Comparison of ENCODE assay signal across 2 cellular contexts in the genomic region with DNA sequence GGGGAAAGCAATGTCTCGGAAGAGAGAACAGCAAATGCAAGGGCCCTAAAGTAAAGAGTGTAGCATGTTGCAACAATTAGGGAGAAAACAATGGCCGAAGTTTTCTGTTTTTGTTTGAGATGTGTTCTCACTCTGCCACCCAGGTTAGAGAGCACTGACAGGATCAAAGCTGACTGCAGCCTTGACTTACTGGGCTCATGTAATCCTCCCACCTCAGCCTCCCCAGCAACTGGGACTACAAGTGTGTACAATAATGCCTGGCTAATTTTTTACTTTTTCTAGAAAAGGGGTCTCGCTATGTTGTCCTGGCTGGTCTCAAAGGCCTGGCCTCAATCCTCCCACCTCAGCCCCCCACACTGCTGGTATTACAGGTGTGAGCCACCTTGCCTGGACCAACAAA.
TF ChIP-seq lines count a peak whose summit lies in the region.

No MANE protein-coding gene starts in this region.

TF ChIP-seq in SK-N-SH treated with all-trans-retinoic acid at 6 μM for 48 hours, 23 proteins besides CTCF, POLR2A, EP300 and RAD21:
- TF ChIP-seq, protein P1, sequence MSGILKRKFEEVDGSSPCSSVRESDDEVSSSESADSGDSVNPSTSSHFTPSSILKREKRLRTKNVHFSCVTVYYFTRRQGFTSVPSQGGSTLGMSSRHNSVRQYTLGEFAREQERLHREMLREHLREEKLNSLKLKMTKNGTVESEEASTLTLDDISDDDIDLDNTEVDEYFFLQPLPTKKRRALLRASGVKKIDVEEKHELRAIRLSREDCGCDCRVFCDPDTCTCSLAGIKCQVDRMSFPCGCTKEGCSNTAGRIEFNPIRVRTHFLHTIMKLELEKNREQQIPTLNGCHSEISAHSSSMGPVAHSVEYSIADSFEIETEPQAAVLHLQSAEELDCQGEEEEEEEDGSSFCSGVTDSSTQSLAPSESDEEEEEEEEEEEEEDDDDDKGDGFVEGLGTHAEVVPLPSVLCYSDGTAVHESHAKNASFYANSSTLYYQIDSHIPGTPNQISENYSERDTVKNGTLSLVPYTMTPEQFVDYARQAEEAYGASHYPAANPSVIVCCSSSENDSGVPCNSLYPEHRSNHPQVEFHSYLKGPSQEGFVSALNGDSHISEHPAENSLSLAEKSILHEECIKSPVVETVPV (CRISPR knock-in tag; IDR thresholded peaks at IDR 0.05), result no peak
- TF ChIP-seq ZFP30 (CRISPR knock-in tag; IDR thresholded peaks at IDR 0.05) (no peak), OSR1 (CRISPR knock-in tag; IDR thresholded peaks at IDR 0.05) (no peak), SNAI2 (CRISPR knock-in tag; IDR thresholded peaks at IDR 0.05) (no peak), ZNF70 (CRISPR knock-in tag; IDR thresholded peaks at IDR 0.05) (no peak), ZNF565 (CRISPR knock-in tag; conservative IDR thresholded peaks at IDR 0.05; ENCODE audit: low read depth) (no peak), TCF4 (CRISPR knock-in tag; IDR thresholded peaks at IDR 0.05; ENCODE audit: borderline replicate concordance) (no peak)
- TF ChIP-seq, protein P2, sequence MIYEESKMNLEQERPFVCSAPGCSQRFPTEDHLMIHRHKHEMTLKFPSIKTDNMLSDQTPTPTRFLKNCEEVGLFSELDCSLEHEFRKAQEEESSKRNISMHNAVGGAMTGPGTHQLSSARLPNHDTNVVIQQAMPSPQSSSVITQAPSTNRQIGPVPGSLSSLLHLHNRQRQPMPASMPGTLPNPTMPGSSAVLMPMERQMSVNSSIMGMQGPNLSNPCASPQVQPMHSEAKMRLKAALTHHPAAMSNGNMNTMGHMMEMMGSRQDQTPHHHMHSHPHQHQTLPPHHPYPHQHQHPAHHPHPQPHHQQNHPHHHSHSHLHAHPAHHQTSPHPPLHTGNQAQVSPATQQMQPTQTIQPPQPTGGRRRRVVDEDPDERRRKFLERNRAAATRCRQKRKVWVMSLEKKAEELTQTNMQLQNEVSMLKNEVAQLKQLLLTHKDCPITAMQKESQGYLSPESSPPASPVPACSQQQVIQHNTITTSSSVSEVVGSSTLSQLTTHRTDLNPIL (CRISPR knock-in tag; IDR thresholded peaks at IDR 0.05; ENCODE audit: low read depth), result no peak
- TF ChIP-seq, protein P3, sequence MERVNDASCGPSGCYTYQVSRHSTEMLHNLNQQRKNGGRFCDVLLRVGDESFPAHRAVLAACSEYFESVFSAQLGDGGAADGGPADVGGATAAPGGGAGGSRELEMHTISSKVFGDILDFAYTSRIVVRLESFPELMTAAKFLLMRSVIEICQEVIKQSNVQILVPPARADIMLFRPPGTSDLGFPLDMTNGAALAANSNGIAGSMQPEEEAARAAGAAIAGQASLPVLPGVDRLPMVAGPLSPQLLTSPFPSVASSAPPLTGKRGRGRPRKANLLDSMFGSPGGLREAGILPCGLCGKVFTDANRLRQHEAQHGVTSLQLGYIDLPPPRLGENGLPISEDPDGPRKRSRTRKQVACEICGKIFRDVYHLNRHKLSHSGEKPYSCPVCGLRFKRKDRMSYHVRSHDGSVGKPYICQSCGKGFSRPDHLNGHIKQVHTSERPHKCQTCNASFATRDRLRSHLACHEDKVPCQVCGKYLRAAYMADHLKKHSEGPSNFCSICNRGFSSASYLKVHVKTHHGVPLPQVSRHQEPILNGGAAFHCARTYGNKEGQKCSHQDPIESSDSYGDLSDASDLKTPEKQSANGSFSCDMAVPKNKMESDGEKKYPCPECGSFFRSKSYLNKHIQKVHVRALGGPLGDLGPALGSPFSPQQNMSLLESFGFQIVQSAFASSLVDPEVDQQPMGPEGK (CRISPR knock-in tag; IDR thresholded peaks at IDR 0.05; ENCODE audit: borderline replicate concordance), result no peak

TF ChIP-seq in SK-N-SH, 30 proteins besides CTCF, POLR2A, EP300 and RAD21:
- TF ChIP-seq, protein P4, sequence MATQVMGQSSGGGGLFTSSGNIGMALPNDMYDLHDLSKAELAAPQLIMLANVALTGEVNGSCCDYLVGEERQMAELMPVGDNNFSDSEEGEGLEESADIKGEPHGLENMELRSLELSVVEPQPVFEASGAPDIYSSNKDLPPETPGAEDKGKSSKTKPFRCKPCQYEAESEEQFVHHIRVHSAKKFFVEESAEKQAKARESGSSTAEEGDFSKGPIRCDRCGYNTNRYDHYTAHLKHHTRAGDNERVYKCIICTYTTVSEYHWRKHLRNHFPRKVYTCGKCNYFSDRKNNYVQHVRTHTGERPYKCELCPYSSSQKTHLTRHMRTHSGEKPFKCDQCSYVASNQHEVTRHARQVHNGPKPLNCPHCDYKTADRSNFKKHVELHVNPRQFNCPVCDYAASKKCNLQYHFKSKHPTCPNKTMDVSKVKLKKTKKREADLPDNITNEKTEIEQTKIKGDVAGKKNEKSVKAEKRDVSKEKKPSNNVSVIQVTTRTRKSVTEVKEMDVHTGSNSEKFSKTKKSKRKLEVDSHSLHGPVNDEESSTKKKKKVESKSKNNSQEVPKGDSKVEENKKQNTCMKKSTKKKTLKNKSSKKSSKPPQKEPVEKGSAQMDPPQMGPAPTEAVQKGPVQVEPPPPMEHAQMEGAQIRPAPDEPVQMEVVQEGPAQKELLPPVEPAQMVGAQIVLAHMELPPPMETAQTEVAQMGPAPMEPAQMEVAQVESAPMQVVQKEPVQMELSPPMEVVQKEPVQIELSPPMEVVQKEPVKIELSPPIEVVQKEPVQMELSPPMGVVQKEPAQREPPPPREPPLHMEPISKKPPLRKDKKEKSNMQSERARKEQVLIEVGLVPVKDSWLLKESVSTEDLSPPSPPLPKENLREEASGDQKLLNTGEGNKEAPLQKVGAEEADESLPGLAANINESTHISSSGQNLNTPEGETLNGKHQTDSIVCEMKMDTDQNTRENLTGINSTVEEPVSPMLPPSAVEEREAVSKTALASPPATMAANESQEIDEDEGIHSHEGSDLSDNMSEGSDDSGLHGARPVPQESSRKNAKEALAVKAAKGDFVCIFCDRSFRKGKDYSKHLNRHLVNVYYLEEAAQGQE (IDR thresholded peaks at IDR 0.05; ENCODE audit: low read depth, low read length), result no peak
- TF ChIP-seq SIN3A (IDR thresholded peaks at IDR 0.05; ENCODE audit: borderline replicate concordance, low read depth, low read length) (no peak), MEF2A (IDR thresholded peaks at IDR 0.05; ENCODE audit: borderline replicate concordance, low read depth) (no peak), TCF12 (IDR thresholded peaks at IDR 0.05) (no peak), ELF1 (IDR thresholded peaks at IDR 0.05) (no peak), GABPA (IDR thresholded peaks at IDR 0.05; ENCODE audit: low read depth) (no peak), RXRA (IDR thresholded peaks at IDR 0.05; ENCODE audit: borderline replicate concordance, low read depth) (no peak), NFIC (IDR thresholded peaks at IDR 0.05; ENCODE audit: borderline replicate concordance) (no peak), RCOR1 (IDR thresholded peaks at IDR 0.05; ENCODE audit: low read length) (no peak), FOXJ3 (CRISPR knock-in tag; IDR thresholded peaks at IDR 0.05) (no peak), JUND (IDR thresholded peaks at IDR 0.05) (no peak)
- TF ChIP-seq, protein P5, sequence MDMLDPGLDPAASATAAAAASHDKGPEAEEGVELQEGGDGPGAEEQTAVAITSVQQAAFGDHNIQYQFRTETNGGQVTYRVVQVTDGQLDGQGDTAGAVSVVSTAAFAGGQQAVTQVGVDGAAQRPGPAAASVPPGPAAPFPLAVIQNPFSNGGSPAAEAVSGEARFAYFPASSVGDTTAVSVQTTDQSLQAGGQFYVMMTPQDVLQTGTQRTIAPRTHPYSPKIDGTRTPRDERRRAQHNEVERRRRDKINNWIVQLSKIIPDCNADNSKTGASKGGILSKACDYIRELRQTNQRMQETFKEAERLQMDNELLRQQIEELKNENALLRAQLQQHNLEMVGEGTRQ (IDR thresholded peaks at IDR 0.05; ENCODE audit: borderline replicate concordance, low read depth, low read length), result no peak
- TF ChIP-seq, protein P6, sequence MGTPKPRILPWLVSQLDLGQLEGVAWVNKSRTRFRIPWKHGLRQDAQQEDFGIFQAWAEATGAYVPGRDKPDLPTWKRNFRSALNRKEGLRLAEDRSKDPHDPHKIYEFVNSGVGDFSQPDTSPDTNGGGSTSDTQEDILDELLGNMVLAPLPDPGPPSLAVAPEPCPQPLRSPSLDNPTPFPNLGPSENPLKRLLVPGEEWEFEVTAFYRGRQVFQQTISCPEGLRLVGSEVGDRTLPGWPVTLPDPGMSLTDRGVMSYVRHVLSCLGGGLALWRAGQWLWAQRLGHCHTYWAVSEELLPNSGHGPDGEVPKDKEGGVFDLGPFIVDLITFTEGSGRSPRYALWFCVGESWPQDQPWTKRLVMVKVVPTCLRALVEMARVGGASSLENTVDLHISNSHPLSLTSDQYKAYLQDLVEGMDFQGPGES (IDR thresholded peaks at IDR 0.05; ENCODE audit: low read depth, low read length), result no peak
- TF ChIP-seq, protein P7, sequence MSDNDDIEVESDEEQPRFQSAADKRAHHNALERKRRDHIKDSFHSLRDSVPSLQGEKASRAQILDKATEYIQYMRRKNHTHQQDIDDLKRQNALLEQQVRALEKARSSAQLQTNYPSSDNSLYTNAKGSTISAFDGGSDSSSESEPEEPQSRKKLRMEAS (IDR thresholded peaks at IDR 0.05; ENCODE audit: low read depth), result no peak
